ENCODE assay signal across 23 cellular contexts in the genomic region with DNA sequence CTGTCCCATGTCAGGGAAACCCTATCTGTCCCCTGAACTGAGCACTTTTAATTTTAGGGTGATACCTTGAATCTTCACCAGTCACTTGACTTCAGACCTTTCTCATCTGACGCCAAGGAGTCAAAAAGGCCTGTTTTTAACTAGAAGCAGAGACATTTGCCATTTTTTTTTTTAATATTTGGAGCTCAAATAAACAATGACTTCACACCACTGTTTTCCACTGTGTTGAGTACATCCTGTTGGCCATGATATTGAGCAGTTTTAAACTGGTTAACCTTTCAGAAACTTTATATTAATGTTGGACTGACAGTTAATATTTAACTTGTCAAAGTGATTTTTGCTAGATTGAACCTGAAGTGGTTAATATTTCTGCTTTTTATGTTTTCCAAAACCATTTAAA. TPM values are rescaled to one million over a fixed set of nuclear protein-coding genes. Genes with fewer than 3 reads are reported as not detected.
A peak's percentile ranks its signal among the peaks of the same experiment; 100 is the strongest.
DNase-seq lines count a peak whose midpoint lies in the region; ATAC-seq, FAIRE-seq and TF ChIP-seq lines count a peak whose summit lies in the region.
"Had no signal": no experiment of that assay in that cellular context is flagged by ENCODE, and none has a peak within 500 bp of the region (broad histone marks: within the 10 kb centered on the region; RNA-seq: fewer than 3 reads in every experiment).

No MANE protein-coding gene starts in this region.

- peak overlapping the region; percentile 61 for H3K27ac Mint-ChIP-seq in central memory CD8-positive, alpha-beta T cell (ENCODE audit: low read depth)
- H3K27ac Mint-ChIP-seq: activated CD4-positive, alpha-beta T cell treated with anti-CD3 and anti-CD28 coated beads for 36 hours had no signal

- FAIRE-seq in GM19239 (lab: Jason Lieb, UNC): peak; percentile 42

- H3K9me3 Mint-ChIP-seq in central memory CD8-positive, alpha-beta T cell: no peaks in the 10 kb centered on the region

- TF ChIP-seq CTCF in liver (IDR thresholded peaks at IDR 0.05; ENCODE audit: low read depth, low read length, missing input control) (no peak), A673 (conservative IDR thresholded peaks at IDR 0.05; ENCODE audit: low read depth, low read length) (no peak), GM13976 (IDR thresholded peaks at IDR 0.05; ENCODE audit: borderline replicate concordance, control extremely low read depth, extremely low read depth, insufficient read depth, missing control alignments) (no peak)

- 38% methylated on average over 1 of the region's 1 CpG for WGBS in liver

- H3K27me3 ChIP-seq in liver (ENCODE audit: control insufficient read depth in 4 of 4, insufficient read depth in 4 of 4, low read length in 3 of 4): no peaks in the 10 kb centered on the region
- H3K27me3 ChIP-seq in rectal smooth muscle tissue (ENCODE audit: control insufficient read depth, insufficient read depth, low read length): no peaks in the 10 kb centered on the region
- no peaks in the 10 kb centered on the region for H3K27me3 ChIP-seq in A673 (replicated peaks; ENCODE audit: insufficient read depth, low read depth, low read length, poor library complexity)
- H3K27me3 ChIP-seq: dorsolateral prefrontal cortex, heart right ventricle, left lung, SJSA1, vagina had no signal

- H3K9ac ChIP-seq in liver (ENCODE audit: low read depth in 1 of 2, low read length in 2 of 2): peak overlapping the region in 1 of 2 donors; percentile 50
- H3K9ac ChIP-seq in rectal smooth muscle tissue (ENCODE audit: low read length): no peak overlapping the region
- H3K9ac ChIP-seq: BLaER1 treated with 17β-estradiol and CSF1 and Interleukin-3, amounts not matched to agents 10 nM and 100 nM had no signal

- in situ Hi-C loops in GM13976 (cut with MboI; ENCODE audit: low sequenced_read_pairs, unreplicated experiment): no loop called here

- peak overlapping the region; percentile 74 to 76 for H3K27ac ChIP-seq in liver (ENCODE audit: low read depth in 1 of 2, low read length in 2 of 2)
- peak overlapping the region; percentile 10 for H3K27ac ChIP-seq in rectal smooth muscle tissue (ENCODE audit: low read depth, low read length)
- no peak overlapping the region for H3K27ac ChIP-seq in A673 (ENCODE audit: low read depth, low read length, poor library complexity, severe bottlenecking)
- H3K27ac ChIP-seq: BLaER1 treated with 17β-estradiol and CSF1 and Interleukin-3, amounts not matched to agents 10 nM and 100 nM; left lung; SJSA1; vagina had no signal

- peaks cover 9 to 35% (median 20%) of the 10 kb centered on the region in 4 donors for H3K4me1 ChIP-seq in liver (ENCODE audit: control insufficient read depth in 4 of 4, insufficient read depth in 4 of 4, low read length in 3 of 4)
- H3K4me1 ChIP-seq in rectal smooth muscle tissue (ENCODE audit: control insufficient read depth, insufficient read depth, low read length): peaks cover 13% of the 10 kb centered on the region
- H3K4me1 ChIP-seq in A673 (ENCODE audit: insufficient read depth, low read length, poor library complexity, severe bottlenecking): no peaks in the 10 kb centered on the region

- H3K9me3 ChIP-seq in liver (ENCODE audit: control insufficient read depth in 4 of 4, low read length in 3 of 4): no peaks in the 10 kb centered on the region
- H3K9me3 ChIP-seq in A673 (ENCODE audit: low read depth, low read length, poor library complexity, severe bottlenecking): no peaks in the 10 kb centered on the region
- H3K9me3 ChIP-seq: BLaER1 treated with 17β-estradiol and CSF1 and Interleukin-3, amounts not matched to agents 10 nM and 100 nM; heart right ventricle; left lung; SJSA1; vagina had no signal

- H3K27me3 Mint-ChIP-seq in central memory CD8-positive, alpha-beta T cell: no peaks in the 10 kb centered on the region
- H3K27me3 Mint-ChIP-seq: activated CD4-positive, alpha-beta T cell treated with anti-CD3 and anti-CD28 coated beads for 36 hours had no signal

- H3K4me1 Mint-ChIP-seq in central memory CD8-positive, alpha-beta T cell: peaks cover 28% of the 10 kb centered on the region

- POLR2A ChIA-PET in A673 (lab: Charles Lee; ENCODE audit: low non-redundant PET): no interaction called here

- peaks cover 4% of the 10 kb centered on the region for H3K36me3 Mint-ChIP-seq in central memory CD8-positive, alpha-beta T cell (ENCODE audit: insufficient read depth)

- BruUV-seq in A673 (replicated peaks; lab: Mats Ljungman, UMichigan): no TSS peak

- ATAC-seq in central memory CD8-positive, alpha-beta T cell (replicated peaks; ENCODE audit: extremely low read depth, poor library complexity, severe bottlenecking): no peak
- ATAC-seq: activated CD4-positive, alpha-beta T cell treated with anti-CD3 and anti-CD28 coated beads for 36 hours; heart right ventricle; left lung had no signal

- CTCF ChIA-PET in A673 (lab: Charles Lee): no interaction called here

- DNase-seq in GM19239 (ENCODE audit: insufficient read length, low spot score) (no peak), A673 (ENCODE audit: low spot score) (no peak), GM13976 (ENCODE audit: low spot score) (no peak), NCI-H2029 (lab: John Stamatoyannopoulos, UW) (no peak)
- DNase-seq in central memory CD8-positive, alpha-beta T cell (ENCODE audit: low spot score in 2 of 2): no peak
- no peak for DNase-seq in activated CD4-positive, alpha-beta T cell treated with anti-CD3 and anti-CD28 coated beads for 1 hour
- DNase-seq: activated CD4-positive, alpha-beta T cell treated with anti-CD3 and anti-CD28 coated beads for 36 hours; activated naive CD4-positive, alpha-beta T cell; activated T-cell treated with anti-CD3 and anti-CD28 coated beads, Interleukin-2, amount 50 U/mL, for 48 hours; DND-41; dorsolateral prefrontal cortex; heart right ventricle; left lung; MV-4-11; NCI-H1694; NCI-H526; T-helper 1 cell had no signal

- H3K36me3 ChIP-seq in liver (ENCODE audit: control insufficient read depth in 4 of 4, insufficient read depth in 3 of 4, low read depth in 1 of 4, low read length in 3 of 4) (no peaks in the 10 kb centered on the region), rectal smooth muscle tissue (ENCODE audit: control insufficient read depth, insufficient read depth, low read length) (peaks cover 3% of the 10 kb centered on the region), A673 (ENCODE audit: insufficient read depth, low read length, poor library complexity, severe bottlenecking) (no peaks in the 10 kb centered on the region)
- H3K36me3 ChIP-seq: left lung, SJSA1, vagina had no signal

- no peak overlapping the region for H3K4me3 ChIP-seq in liver (ENCODE audit: low read depth in 1 of 3, low read length in 3 of 3)
- H3K4me3 ChIP-seq in rectal smooth muscle tissue (ENCODE audit: low read length): no peak overlapping the region
- H3K4me3 ChIP-seq in A673 (ENCODE audit: low read depth, low read length, poor library complexity, severe bottlenecking): no peak overlapping the region
- H3K4me3 ChIP-seq: BLaER1 treated with 17β-estradiol and CSF1 and Interleukin-3, amounts not matched to agents 10 nM and 100 nM; dorsolateral prefrontal cortex; heart right ventricle; left lung; SJSA1; vagina had no signal

- H3K4me3 Mint-ChIP-seq in central memory CD8-positive, alpha-beta T cell: no peak overlapping the region
- H3K4me3 Mint-ChIP-seq: activated CD4-positive, alpha-beta T cell treated with anti-CD3 and anti-CD28 coated beads for 36 hours had no signal

- intact Hi-C loops in A673 (cut with micrococcal nuclease; ENCODE audit: unreplicated experiment): no loop called here

- no peak for TF ChIP-seq RAD21 in liver (IDR thresholded peaks at IDR 0.05)

TF ChIP-seq in liver, 16 proteins besides CTCF, POLR2A, EP300 and RAD21:
- TF ChIP-seq JUND (IDR thresholded peaks at IDR 0.05) (peak in 1 of 2 donors; percentile 6), RXRA (IDR thresholded peaks at IDR 0.05) (peak in 1 of 2 donors; percentile 34), YY1 (IDR thresholded peaks at IDR 0.05) (peak; percentile 67), TAF1 (conservative IDR thresholded peaks at IDR 0.05) (peak; percentile 39), FOXA2 (IDR thresholded peaks at IDR 0.05) (no peak), EGR1 (IDR thresholded peaks at IDR 0.05; ENCODE audit: low read depth in 2 of 2) (no peak), SP1 (IDR thresholded peaks at IDR 0.05) (peak; percentile 52), FOXA1 (IDR thresholded peaks at IDR 0.05) (no peak)

RNA-seq across cellular contexts. Expression of a gene that starts 28.2 kb away (rescaled TPM):
- 10 to 100 TPM; 16.1 to 40.8 TPM for total RNA-seq in liver
- 10 to 100 TPM; 12.1 to 54.4 TPM for polyA plus RNA-seq in liver
- 36.5 and 36.8 TPM in 2 replicates for total RNA-seq in A673 (2021)

RNA-seq across cellular contexts. Expression of a gene that starts 56.0 kb away (rescaled TPM):
- under 1 TPM; 0.42 to 0.67 TPM for total RNA-seq in liver
- under 1 TPM; 0.32 to 0.38 TPM for polyA plus RNA-seq in liver
- 1.1 and 1.4 TPM in 2 replicates for total RNA-seq in A673 (2021)
- polyA plus RNA-seq: AG04450 had no signal
